In the genomic region with DNA sequence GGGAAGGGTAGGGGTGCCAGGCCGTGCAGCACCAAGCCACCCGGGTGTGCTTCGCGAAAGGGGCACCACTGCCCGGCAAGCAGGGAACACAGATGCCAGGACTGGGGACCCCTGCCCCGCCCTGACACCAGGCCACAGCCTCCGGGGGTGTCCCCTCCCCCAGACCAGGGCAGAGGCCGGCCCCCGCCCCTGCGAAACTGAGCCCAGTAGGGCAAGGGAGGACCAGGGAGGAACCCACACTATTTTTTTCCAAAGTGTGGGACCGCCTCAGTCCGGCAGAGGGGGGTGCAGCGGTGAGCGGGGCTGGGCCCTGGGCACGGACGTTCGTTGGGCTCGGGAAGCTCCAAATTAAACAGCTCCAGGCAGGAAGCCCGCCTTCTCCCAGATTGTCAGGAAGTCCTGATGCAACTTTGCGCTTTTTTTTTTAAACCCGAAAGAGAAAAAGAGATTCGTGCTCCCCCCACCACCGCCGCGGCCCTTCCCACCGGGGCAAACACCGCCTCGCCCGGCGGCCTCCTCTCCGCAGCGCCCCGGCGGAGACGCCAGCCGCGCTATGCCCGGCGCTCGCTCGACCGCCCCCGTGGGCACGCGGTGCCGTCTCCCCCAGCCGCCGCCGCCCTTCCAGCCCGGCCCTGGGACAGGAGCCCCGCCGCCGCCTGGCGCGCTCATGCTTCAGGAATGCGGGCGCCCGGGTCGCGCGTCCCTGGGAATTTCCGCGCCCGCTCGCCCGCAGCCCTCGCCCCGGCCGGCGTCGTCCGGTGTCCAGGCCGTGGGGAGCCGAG, we compare ENCODE assay signal across 1 cellular context.
A peak's percentile ranks its signal among the peaks of the same experiment; 100 is the strongest.
TF ChIP-seq lines count a peak whose summit lies in the region.

No MANE protein-coding gene starts in this region.

TF ChIP-seq in HEK293, 187 proteins besides CTCF, POLR2A, EP300 and RAD21 (continued from another document):
- TF ChIP-seq, protein P1, sequence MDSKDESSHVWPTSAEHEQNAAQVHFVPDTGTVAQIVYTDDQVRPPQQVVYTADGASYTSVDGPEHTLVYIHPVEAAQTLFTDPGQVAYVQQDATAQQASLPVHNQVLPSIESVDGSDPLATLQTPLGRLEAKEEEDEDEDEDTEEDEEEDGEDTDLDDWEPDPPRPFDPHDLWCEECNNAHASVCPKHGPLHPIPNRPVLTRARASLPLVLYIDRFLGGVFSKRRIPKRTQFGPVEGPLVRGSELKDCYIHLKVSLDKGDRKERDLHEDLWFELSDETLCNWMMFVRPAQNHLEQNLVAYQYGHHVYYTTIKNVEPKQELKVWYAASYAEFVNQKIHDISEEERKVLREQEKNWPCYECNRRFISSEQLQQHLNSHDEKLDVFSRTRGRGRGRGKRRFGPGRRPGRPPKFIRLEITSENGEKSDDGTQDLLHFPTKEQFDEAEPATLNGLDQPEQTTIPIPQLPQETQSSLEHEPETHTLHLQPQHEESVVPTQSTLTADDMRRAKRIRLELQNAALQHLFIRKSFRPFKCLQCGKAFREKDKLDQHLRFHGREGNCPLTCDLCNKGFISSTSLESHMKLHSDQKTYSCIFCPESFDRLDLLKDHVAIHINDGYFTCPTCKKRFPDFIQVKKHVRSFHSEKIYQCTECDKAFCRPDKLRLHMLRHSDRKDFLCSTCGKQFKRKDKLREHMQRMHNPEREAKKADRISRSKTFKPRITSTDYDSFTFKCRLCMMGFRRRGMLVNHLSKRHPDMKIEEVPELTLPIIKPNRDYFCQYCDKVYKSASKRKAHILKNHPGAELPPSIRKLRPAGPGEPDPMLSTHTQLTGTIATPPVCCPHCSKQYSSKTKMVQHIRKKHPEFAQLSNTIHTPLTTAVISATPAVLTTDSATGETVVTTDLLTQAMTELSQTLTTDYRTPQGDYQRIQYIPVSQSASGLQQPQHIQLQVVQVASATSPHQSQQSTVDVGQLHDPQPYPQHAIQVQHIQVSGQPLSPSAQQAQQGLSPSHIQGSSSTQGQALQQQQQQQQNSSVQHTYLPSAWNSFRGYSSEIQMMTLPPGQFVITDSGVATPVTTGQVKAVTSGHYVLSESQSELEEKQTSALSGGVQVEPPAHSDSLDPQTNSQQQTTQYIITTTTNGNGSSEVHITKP (tag by site-specific recombination; IDR thresholded peaks at IDR 0.05), result peak; percentile 80
- TF ChIP-seq ZNF585B (tag by site-specific recombination; IDR thresholded peaks at IDR 0.05), result no peak
- TF ChIP-seq, protein P2, sequence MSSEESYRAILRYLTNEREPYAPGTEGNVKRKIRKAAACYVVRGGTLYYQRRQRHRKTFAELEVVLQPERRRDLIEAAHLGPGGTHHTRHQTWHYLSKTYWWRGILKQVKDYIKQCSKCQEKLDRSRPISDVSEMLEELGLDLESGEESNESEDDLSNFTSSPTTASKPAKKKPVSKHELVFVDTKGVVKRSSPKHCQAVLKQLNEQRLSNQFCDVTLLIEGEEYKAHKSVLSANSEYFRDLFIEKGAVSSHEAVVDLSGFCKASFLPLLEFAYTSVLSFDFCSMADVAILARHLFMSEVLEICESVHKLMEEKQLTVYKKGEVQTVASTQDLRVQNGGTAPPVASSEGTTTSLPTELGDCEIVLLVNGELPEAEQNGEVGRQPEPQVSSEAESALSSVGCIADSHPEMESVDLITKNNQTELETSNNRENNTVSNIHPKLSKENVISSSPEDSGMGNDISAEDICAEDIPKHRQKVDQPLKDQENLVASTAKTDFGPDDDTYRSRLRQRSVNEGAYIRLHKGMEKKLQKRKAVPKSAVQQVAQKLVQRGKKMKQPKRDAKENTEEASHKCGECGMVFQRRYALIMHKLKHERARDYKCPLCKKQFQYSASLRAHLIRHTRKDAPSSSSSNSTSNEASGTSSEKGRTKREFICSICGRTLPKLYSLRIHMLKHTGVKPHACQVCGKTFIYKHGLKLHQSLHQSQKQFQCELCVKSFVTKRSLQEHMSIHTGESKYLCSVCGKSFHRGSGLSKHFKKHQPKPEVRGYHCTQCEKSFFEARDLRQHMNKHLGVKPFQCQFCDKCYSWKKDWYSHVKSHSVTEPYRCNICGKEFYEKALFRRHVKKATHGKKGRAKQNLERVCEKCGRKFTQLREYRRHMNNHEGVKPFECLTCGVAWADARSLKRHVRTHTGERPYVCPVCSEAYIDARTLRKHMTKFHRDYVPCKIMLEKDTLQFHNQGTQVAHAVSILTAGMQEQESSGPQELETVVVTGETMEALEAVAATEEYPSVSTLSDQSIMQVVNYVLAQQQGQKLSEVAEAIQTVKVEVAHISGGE (tag by site-specific recombination; conservative IDR thresholded peaks at IDR 0.05; ENCODE audit: low read depth), result peak; percentile 76
- TF ChIP-seq, protein P3, sequence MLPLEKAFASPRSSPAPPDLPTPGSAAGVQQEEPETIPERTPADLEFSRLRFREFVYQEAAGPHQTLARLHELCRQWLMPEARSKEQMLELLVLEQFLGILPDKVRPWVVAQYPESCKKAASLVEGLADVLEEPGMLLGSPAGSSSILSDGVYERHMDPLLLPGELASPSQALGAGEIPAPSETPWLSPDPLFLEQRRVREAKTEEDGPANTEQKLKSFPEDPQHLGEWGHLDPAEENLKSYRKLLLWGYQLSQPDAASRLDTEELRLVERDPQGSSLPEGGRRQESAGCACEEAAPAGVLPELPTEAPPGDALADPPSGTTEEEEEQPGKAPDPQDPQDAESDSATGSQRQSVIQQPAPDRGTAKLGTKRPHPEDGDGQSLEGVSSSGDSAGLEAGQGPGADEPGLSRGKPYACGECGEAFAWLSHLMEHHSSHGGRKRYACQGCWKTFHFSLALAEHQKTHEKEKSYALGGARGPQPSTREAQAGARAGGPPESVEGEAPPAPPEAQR (tag by site-specific recombination; IDR thresholded peaks at IDR 0.05), result no peak
- TF ChIP-seq IKZF3 (tag by site-specific recombination; IDR thresholded peaks at IDR 0.05), result peak; percentile 39; the same call in 1 of the 2 replicates
- no peak for TF ChIP-seq ZNF112 (tag by site-specific recombination; IDR thresholded peaks at IDR 0.05)
- peak; percentile 40; the same call in 1 of the 2 replicates for TF ChIP-seq WT1 (tag by site-specific recombination; IDR thresholded peaks at IDR 0.05)
- TF ChIP-seq, protein P4, sequence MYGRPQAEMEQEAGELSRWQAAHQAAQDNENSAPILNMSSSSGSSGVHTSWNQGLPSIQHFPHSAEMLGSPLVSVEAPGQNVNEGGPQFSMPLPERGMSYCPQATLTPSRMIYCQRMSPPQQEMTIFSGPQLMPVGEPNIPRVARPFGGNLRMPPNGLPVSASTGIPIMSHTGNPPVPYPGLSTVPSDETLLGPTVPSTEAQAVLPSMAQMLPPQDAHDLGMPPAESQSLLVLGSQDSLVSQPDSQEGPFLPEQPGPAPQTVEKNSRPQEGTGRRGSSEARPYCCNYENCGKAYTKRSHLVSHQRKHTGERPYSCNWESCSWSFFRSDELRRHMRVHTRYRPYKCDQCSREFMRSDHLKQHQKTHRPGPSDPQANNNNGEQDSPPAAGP (tag by site-specific recombination; IDR thresholded peaks at IDR 0.05), result no peak
- TF ChIP-seq ZBTB20 (tag by site-specific recombination; IDR thresholded peaks at IDR 0.05), result peak; percentile 92
- TF ChIP-seq SP2 (tag by site-specific recombination; IDR thresholded peaks at IDR 0.05), result peak; percentile 45; the same call in 1 of the 2 replicates
- TF ChIP-seq ZEB2 (tag by site-specific recombination; IDR thresholded peaks at IDR 0.05), result no peak
- TF ChIP-seq ZNF350 (tag by site-specific recombination; IDR thresholded peaks at IDR 0.05), result no peak
- TF ChIP-seq, protein P5, sequence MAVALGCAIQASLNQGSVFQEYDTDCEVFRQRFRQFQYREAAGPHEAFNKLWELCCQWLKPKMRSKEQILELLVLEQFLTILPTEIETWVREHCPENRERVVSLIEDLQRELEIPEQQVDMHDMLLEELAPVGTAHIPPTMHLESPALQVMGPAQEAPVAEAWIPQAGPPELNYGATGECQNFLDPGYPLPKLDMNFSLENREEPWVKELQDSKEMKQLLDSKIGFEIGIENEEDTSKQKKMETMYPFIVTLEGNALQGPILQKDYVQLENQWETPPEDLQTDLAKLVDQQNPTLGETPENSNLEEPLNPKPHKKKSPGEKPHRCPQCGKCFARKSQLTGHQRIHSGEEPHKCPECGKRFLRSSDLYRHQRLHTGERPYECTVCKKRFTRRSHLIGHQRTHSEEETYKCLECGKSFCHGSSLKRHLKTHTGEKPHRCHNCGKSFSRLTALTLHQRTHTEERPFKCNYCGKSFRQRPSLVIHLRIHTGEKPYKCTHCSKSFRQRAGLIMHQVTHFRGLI (tag by site-specific recombination; IDR thresholded peaks at IDR 0.05), result peak; percentile 42; the same call in 1 of the 2 replicates
- no peak for TF ChIP-seq ZNF391 (tag by site-specific recombination; IDR thresholded peaks at IDR 0.05; ENCODE audit: borderline replicate concordance, low read depth)
- TF ChIP-seq, protein P6, sequence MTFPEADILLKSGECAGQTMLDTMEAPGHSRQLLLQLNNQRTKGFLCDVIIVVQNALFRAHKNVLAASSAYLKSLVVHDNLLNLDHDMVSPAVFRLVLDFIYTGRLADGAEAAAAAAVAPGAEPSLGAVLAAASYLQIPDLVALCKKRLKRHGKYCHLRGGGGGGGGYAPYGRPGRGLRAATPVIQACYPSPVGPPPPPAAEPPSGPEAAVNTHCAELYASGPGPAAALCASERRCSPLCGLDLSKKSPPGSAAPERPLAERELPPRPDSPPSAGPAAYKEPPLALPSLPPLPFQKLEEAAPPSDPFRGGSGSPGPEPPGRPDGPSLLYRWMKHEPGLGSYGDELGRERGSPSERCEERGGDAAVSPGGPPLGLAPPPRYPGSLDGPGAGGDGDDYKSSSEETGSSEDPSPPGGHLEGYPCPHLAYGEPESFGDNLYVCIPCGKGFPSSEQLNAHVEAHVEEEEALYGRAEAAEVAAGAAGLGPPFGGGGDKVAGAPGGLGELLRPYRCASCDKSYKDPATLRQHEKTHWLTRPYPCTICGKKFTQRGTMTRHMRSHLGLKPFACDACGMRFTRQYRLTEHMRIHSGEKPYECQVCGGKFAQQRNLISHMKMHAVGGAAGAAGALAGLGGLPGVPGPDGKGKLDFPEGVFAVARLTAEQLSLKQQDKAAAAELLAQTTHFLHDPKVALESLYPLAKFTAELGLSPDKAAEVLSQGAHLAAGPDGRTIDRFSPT (tag by site-specific recombination; IDR thresholded peaks at IDR 0.05), result peak; percentile 46; the same call in 1 of the 2 replicates
- TF ChIP-seq EGR2 (tag by site-specific recombination; IDR thresholded peaks at IDR 0.05; ENCODE audit: low read depth), result peak; percentile 58; the same call in 1 of the 2 replicates
- 0 out of 2 replicates have a peak, but pooled peaks have one; percentile 16 for TF ChIP-seq ZNF335 (tag by site-specific recombination; conservative IDR thresholded peaks at IDR 0.05)
- TF ChIP-seq KLF1 (tag by site-specific recombination; IDR thresholded peaks at IDR 0.05), result peak; percentile 57
- TF ChIP-seq ZNF341 (tag by site-specific recombination; IDR thresholded peaks at IDR 0.05; ENCODE audit: low read depth), result 0 out of 2 replicates have a peak, but pooled peaks have one; percentile 54
- no peak for TF ChIP-seq ZNF48 (tag by site-specific recombination; IDR thresholded peaks at IDR 0.05)
- no peak for TF ChIP-seq HOXA7 (CRISPR knock-in tag; IDR thresholded peaks at IDR 0.05; ENCODE audit: borderline replicate concordance)
- TF ChIP-seq ZNF221 (tag by site-specific recombination; IDR thresholded peaks at IDR 0.05; ENCODE audit: borderline replicate concordance), result no peak
- TF ChIP-seq ZXDB (tag by site-specific recombination; IDR thresholded peaks at IDR 0.05), result peak; percentile 24; the same call in 1 of the 2 replicates
- no peak for TF ChIP-seq SETDB1 (IDR thresholded peaks at IDR 0.05; ENCODE audit: insufficient read length, low read length)
- TF ChIP-seq BCL11B (tag by site-specific recombination; IDR thresholded peaks at IDR 0.05; ENCODE audit: low read depth), result peak; percentile 64; the same call in 1 of the 2 replicates
